In the genomic region with DNA sequence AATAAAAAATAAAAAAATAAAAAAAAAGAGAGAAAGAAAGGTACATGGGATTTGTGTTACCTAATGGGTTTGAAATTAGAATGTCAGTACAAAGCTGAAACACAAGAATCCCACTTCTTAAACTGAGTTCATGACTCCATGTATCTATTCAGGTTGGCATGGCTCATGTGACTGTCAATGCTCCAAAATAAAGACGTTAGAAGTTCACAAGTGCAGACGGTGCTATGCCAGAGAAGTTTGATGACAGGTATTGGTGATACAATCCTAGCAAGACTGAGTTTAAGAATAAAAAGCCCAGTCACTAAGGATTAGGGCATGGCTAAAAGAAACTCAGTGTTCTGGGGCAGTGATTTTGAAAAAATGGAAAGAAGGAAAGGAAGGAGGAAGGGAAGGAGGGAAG, we compare ENCODE assay signal across 2 cellular contexts.
TF ChIP-seq lines count a peak whose summit lies in the region.

No MANE protein-coding gene starts in this region.

TF ChIP-seq in GM23338, 12 proteins besides CTCF, POLR2A, EP300 and RAD21 (continued from another document and continues in another):
- TF ChIP-seq, protein P1, sequence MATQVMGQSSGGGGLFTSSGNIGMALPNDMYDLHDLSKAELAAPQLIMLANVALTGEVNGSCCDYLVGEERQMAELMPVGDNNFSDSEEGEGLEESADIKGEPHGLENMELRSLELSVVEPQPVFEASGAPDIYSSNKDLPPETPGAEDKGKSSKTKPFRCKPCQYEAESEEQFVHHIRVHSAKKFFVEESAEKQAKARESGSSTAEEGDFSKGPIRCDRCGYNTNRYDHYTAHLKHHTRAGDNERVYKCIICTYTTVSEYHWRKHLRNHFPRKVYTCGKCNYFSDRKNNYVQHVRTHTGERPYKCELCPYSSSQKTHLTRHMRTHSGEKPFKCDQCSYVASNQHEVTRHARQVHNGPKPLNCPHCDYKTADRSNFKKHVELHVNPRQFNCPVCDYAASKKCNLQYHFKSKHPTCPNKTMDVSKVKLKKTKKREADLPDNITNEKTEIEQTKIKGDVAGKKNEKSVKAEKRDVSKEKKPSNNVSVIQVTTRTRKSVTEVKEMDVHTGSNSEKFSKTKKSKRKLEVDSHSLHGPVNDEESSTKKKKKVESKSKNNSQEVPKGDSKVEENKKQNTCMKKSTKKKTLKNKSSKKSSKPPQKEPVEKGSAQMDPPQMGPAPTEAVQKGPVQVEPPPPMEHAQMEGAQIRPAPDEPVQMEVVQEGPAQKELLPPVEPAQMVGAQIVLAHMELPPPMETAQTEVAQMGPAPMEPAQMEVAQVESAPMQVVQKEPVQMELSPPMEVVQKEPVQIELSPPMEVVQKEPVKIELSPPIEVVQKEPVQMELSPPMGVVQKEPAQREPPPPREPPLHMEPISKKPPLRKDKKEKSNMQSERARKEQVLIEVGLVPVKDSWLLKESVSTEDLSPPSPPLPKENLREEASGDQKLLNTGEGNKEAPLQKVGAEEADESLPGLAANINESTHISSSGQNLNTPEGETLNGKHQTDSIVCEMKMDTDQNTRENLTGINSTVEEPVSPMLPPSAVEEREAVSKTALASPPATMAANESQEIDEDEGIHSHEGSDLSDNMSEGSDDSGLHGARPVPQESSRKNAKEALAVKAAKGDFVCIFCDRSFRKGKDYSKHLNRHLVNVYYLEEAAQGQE (IDR thresholded peaks at IDR 0.05; ENCODE audit: unreplicated experiment), result no peak
- TF ChIP-seq CREB1 (CRISPR knock-in tag; IDR thresholded peaks at IDR 0.05; ENCODE audit: low read depth) (no peak), STAT1 (IDR thresholded peaks at IDR 0.05; ENCODE audit: unreplicated experiment) (no peak), EZH2 (IDR thresholded peaks at IDR 0.05; ENCODE audit: low read depth, unreplicated experiment) (no peak), POLR2AphosphoS5 (IDR thresholded peaks at IDR 0.05; ENCODE audit: low read depth) (no peak), NANOG (IDR thresholded peaks at IDR 0.05; ENCODE audit: borderline replicate concordance) (no peak), JUNB (IDR thresholded peaks at IDR 0.05; ENCODE audit: unreplicated experiment) (no peak), ZNF114 (CRISPR knock-in tag; IDR thresholded peaks at IDR 0.05) (no peak)
- TF ChIP-seq, protein P2, sequence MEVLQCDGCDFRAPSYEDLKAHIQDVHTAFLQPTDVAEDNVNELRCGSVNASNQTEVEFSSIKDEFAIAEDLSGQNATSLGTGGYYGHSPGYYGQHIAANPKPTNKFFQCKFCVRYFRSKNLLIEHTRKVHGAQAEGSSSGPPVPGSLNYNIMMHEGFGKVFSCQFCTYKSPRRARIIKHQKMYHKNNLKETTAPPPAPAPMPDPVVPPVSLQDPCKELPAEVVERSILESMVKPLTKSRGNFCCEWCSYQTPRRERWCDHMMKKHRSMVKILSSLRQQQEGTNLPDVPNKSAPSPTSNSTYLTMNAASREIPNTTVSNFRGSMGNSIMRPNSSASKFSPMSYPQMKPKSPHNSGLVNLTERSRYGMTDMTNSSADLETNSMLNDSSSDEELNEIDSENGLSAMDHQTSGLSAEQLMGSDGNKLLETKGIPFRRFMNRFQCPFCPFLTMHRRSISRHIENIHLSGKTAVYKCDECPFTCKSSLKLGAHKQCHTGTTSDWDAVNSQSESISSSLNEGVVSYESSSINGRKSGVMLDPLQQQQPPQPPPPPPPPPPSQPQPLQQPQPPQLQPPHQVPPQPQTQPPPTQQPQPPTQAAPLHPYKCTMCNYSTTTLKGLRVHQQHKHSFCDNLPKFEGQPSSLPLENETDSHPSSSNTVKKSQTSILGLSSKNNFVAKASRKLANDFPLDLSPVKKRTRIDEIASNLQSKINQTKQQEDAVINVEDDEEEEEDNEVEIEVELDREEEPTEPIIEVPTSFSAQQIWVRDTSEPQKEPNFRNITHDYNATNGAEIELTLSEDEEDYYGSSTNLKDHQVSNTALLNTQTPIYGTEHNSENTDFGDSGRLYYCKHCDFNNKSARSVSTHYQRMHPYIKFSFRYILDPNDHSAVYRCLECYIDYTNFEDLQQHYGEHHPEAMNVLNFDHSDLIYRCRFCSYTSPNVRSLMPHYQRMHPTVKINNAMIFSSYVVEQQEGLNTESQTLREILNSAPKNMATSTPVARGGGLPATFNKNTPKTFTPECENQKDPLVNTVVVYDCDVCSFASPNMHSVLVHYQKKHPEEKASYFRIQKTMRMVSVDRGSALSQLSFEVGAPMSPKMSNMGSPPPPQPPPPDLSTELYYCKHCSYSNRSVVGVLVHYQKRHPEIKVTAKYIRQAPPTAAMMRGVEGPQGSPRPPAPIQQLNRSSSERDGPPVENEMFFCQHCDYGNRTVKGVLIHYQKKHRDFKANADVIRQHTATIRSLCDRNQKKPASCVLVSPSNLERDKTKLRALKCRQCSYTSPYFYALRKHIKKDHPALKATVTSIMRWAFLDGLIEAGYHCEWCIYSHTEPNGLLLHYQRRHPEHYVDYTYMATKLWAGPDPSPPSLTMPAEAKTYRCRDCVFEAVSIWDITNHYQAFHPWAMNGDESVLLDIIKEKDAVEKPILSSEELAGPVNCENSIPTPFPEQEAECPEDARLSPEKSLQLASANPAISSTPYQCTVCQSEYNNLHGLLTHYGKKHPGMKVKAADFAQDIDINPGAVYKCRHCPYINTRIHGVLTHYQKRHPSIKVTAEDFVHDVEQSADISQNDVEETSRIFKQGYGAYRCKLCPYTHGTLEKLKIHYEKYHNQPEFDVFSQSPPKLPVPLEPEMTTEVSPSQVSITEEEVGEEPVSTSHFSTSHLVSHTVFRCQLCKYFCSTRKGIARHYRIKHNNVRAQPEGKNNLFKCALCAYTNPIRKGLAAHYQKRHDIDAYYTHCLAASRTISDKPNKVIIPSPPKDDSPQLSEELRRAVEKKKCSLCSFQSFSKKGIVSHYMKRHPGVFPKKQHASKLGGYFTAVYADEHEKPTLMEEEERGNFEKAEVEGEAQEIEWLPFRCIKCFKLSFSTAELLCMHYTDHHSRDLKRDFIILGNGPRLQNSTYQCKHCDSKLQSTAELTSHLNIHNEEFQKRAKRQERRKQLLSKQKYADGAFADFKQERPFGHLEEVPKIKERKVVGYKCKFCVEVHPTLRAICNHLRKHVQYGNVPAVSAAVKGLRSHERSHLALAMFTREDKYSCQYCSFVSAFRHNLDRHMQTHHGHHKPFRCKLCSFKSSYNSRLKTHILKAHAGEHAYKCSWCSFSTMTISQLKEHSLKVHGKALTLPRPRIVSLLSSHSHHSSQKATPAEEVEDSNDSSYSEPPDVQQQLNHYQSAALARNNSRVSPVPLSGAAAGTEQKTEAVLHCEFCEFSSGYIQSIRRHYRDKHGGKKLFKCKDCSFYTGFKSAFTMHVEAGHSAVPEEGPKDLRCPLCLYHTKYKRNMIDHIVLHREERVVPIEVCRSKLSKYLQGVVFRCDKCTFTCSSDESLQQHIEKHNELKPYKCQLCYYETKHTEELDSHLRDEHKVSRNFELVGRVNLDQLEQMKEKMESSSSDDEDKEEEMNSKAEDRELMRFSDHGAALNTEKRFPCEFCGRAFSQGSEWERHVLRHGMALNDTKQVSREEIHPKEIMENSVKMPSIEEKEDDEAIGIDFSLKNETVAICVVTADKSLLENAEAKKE (CRISPR knock-in tag; IDR thresholded peaks at IDR 0.05), result no peak
- TF ChIP-seq, protein P3, sequence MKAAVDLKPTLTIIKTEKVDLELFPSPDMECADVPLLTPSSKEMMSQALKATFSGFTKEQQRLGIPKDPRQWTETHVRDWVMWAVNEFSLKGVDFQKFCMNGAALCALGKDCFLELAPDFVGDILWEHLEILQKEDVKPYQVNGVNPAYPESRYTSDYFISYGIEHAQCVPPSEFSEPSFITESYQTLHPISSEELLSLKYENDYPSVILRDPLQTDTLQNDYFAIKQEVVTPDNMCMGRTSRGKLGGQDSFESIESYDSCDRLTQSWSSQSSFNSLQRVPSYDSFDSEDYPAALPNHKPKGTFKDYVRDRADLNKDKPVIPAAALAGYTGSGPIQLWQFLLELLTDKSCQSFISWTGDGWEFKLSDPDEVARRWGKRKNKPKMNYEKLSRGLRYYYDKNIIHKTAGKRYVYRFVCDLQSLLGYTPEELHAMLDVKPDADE (IDR thresholded peaks at IDR 0.05), result no peak

TF ChIP-seq in IMR-90, 13 proteins besides CTCF, POLR2A, EP300 and RAD21 (continued from another document):
- TF ChIP-seq, protein P4, sequence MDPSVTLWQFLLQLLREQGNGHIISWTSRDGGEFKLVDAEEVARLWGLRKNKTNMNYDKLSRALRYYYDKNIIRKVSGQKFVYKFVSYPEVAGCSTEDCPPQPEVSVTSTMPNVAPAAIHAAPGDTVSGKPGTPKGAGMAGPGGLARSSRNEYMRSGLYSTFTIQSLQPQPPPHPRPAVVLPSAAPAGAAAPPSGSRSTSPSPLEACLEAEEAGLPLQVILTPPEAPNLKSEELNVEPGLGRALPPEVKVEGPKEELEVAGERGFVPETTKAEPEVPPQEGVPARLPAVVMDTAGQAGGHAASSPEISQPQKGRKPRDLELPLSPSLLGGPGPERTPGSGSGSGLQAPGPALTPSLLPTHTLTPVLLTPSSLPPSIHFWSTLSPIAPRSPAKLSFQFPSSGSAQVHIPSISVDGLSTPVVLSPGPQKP (IDR thresholded peaks at IDR 0.05; ENCODE audit: borderline replicate concordance, low read depth, low read length), result no peak
